ENCODE assay signal across 21 cellular contexts in the genomic region with DNA sequence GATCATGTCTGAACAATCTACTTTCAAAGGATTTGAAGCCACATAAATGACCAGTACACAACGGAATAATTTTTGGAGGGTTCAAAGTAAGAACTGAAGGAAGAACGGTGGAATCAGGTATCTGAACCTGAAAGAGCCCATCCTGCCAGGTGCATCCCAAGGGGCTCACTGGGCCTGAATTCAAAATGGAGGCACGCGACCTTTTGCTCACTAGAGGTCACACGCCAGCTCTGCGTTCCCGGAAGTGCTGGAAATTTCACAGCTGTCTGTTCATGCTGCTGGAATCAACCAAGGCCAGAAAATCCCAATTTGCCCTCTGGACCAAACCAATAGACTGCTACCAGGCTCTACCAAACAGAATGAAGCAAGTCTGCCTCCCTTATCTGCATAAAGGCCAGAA. TPM values are rescaled to one million over a fixed set of nuclear protein-coding genes. Genes with fewer than 3 reads are reported as not detected.
DNase-seq lines count a peak whose midpoint lies in the region; ATAC-seq, FAIRE-seq and TF ChIP-seq lines count a peak whose summit lies in the region.
"Had no signal": no experiment of that assay in that cellular context is flagged by ENCODE, and none has a peak within 500 bp of the region (broad histone marks: within the 10 kb centered on the region; RNA-seq: fewer than 3 reads in every experiment).

No MANE protein-coding gene starts in this region.

- 0 out of 2 replicates have a peak, but pooled peaks cover 4% of the 10 kb centered on the region for H3K36me3 Mint-ChIP-seq in WTC11
- no peaks in the 10 kb centered on the region for H3K36me3 Mint-ChIP-seq in neural crest cell (ENCODE audit: low read depth)
- H3K36me3 Mint-ChIP-seq: CD14-positive monocyte had no signal

- CTCF ChIA-PET in WTC11 (lab: Charles Lee), result no interaction called here

- H3K4me1 Mint-ChIP-seq in WTC11, result peaks cover 8% of the 10 kb centered on the region
- H3K4me1 Mint-ChIP-seq in neural crest cell, result peaks cover 21% of the 10 kb centered on the region

- H3K27ac Mint-ChIP-seq in WTC11, result no peak overlapping the region
- no peak overlapping the region for H3K27ac Mint-ChIP-seq in neural crest cell (ENCODE audit: unreplicated experiment)
- H3K27ac Mint-ChIP-seq: CD14-positive monocyte had no signal

- POLR2A ChIA-PET in WTC11 (lab: Charles Lee), result no interaction called here

- H3K27me3 ChIP-seq in upper lobe of right lung, result no peaks in the 10 kb centered on the region

- TF ChIP-seq CTCF in WTC11 (IDR thresholded peaks at IDR 0.05) (no peak), neural crest cell (conservative IDR thresholded peaks at IDR 0.05) (no peak), upper lobe of right lung (IDR thresholded peaks at IDR 0.05) (no peak)

- no peak for FAIRE-seq in urothelium cell line (lab: Jason Lieb, UNC)
- FAIRE-seq: GM19239, K562 had no signal

- H3K27me3 Mint-ChIP-seq in WTC11 (ENCODE audit: low read depth) (peaks cover 3% of the 10 kb centered on the region), neural crest cell (ENCODE audit: low read depth) (no peaks in the 10 kb centered on the region)

- no peak for ATAC-seq in left cardiac atrium
- ATAC-seq in left ventricle myocardium superior, result no peak
- ATAC-seq in WTC11, result no peak
- no peak for ATAC-seq in upper lobe of right lung
- ATAC-seq in HG02840 (IDR thresholded peaks at IDR 0.05; ENCODE audit: low FRiP score, unreplicated experiment), result no peak
- no peak for ATAC-seq in HG03439 (IDR thresholded peaks at IDR 0.05; ENCODE audit: unreplicated experiment)
- ATAC-seq: K562 had no signal

- no peaks in the 10 kb centered on the region for H3K4me1 ChIP-seq in upper lobe of right lung

- intact Hi-C loops in left cardiac atrium (cut with DNase I) (no loop called here), left ventricle myocardium superior (cut with micrococcal nuclease) (no loop called here), upper lobe of right lung (cut with DNase I) (no loop called here)

- no peak overlapping the region for H3K4me3 ChIP-seq in upper lobe of right lung
- H3K4me3 ChIP-seq: K562 had no signal

- DNase-seq in left cardiac atrium, result peak; percentile 17
- no peak for DNase-seq in left ventricle myocardium superior
- DNase-seq in WTC11 (ENCODE audit: low spot score), result peak; percentile 7
- no peak for DNase-seq in neural crest cell (ENCODE audit: low read depth, low spot score)
- DNase-seq in upper lobe of right lung, result peak; percentile 37
- DNase-seq in urothelium cell line (ENCODE audit: low spot score), result no peak
- DNase-seq: DMS79; H7; NCI-H1417; NCI-H1930; NCI-H2171; NCI-H446 treated with DMSO at 0.1 percent for 48 hours; NK-92 treated with Interleukin-12 subunit alpha and Interleukin-12 subunit beta, amount 100 ng/mL, for 24 hours; OCI-M1; SIG-M5 had no signal

- H3K9me3 ChIP-seq in upper lobe of right lung, result no peaks in the 10 kb centered on the region

- H3K27ac ChIP-seq in upper lobe of right lung, result no peak overlapping the region

- H3K4me3 Mint-ChIP-seq in WTC11, result no peak overlapping the region
- H3K4me3 Mint-ChIP-seq in neural crest cell, result peak overlapping the region; percentile 57
- H3K4me3 Mint-ChIP-seq: CD14-positive monocyte had no signal

- no peaks in the 10 kb centered on the region for H3K36me3 ChIP-seq in upper lobe of right lung

- H3K9me3 Mint-ChIP-seq in WTC11, result peaks cover 7% of the 10 kb centered on the region
- H3K9me3 Mint-ChIP-seq in neural crest cell, result peaks cover 4% of the 10 kb centered on the region

TF ChIP-seq in WTC11, 78 proteins besides CTCF, POLR2A, EP300 and RAD21:
- TF ChIP-seq GTF2I (CRISPR knock-in tag; conservative IDR thresholded peaks at IDR 0.05) (no peak), HMGA2 (CRISPR knock-in tag; IDR thresholded peaks at IDR 0.05) (no peak), CREM (CRISPR knock-in tag; IDR thresholded peaks at IDR 0.05) (no peak), ZNF121 (CRISPR knock-in tag; IDR thresholded peaks at IDR 0.05) (no peak), EMX1 (CRISPR knock-in tag; IDR thresholded peaks at IDR 0.05) (no peak)

RNA-seq across cellular contexts. Expression of a gene that starts 4.2 kb away (rescaled TPM):
- total RNA-seq in left cardiac atrium (10 to 100 TPM; 19.9 to 20.1 TPM), left ventricle myocardium superior (12.3 TPM), WTC11 (2021) (16.5 to 22.3 TPM (median 16.9 TPM) in 3 replicates), neural crest cell (29.5 and 31.5 TPM in 2 replicates), upper lobe of right lung (17.3 TPM)

RNA-seq across cellular contexts. Expression of a gene that starts 42.5 kb away (rescaled TPM):
- total RNA-seq in left cardiac atrium (not detected), left ventricle myocardium superior (not detected), WTC11 (2021) (not detected in 3 replicates), neural crest cell (not detected in 2 replicates), upper lobe of right lung (not detected)
- total RNA-seq: H7, K562, RPMI7951 had no signal

Comparison
In these comparisons a context has a peak if more than half of its experiments do, and no peak if none do; other contexts are left out.
1. DNase-seq: peak in left cardiac atrium (single experiment), WTC11 (single experiment) and upper lobe of right lung (single experiment); none in left ventricle myocardium superior (single experiment), neural crest cell (single experiment) and urothelium cell line (single experiment).